In the genomic region with DNA sequence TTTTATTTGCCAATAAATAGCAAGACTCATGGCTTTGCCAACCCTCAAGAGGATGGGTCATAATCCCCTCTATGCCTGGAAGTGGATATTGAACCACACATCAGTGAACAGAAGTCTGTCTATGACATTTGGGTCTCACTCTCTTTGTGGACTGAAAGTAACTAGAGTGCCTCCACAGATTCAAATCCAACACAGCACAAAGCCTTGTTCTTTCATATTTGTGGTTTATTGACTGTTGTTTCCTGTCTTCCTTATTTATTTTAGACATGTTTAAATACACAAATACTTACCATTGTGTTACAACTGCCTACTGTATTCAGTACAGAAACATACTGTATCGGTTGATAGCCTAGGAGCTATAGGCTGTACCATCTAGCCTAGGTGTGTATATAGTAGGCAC, we compare ENCODE assay signal across 23 cellular contexts.
"Had no signal": no experiment of that assay in that cellular context is flagged by ENCODE, and none has a peak within 500 bp of the region (broad histone marks: within the 10 kb centered on the region; RNA-seq: fewer than 3 reads in every experiment).

No MANE protein-coding gene starts in this region.

- H3K4me3 ChIP-seq: colonic mucosa, esophagus squamous epithelium, gastroesophageal sphincter, heart left ventricle, hepatocyte, left lung, lower lobe of right lung had no signal

- DNase-seq: colonic mucosa; cortex of kidney; effector CD8-positive, alpha-beta T cell; effector memory CD8-positive, alpha-beta T cell; endodermal cell; erythroblast; esophagus squamous epithelium; foreskin fibroblast; heart left ventricle; hypothalamus; immature natural killer cell; islet precursor cell; kidney; kidney glomerular epithelial cell; left lung; left ventricle myocardium superior; lower lobe of right lung; mesenchymal stem cell; naive thymus-derived CD4-positive, alpha-beta T cell; natural killer cell had no signal

- H3K9me3 ChIP-seq: colonic mucosa, esophagus squamous epithelium, left lung, lower lobe of right lung had no signal

- H3K36me3 ChIP-seq: colonic mucosa, esophagus squamous epithelium, gastroesophageal sphincter, heart left ventricle, left lung, lower lobe of right lung had no signal

- H3K4me1 ChIP-seq: colonic mucosa, esophagus squamous epithelium, heart left ventricle, left lung, lower lobe of right lung had no signal

- ATAC-seq: effector memory CD8-positive, alpha-beta T cell; esophagus mucosa; gastroesophageal sphincter; heart left ventricle; left lung; left ventricle myocardium superior; lower lobe of right lung; naive thymus-derived CD4-positive, alpha-beta T cell; natural killer cell had no signal
